8 cellular contexts compared by ENCODE assay signal in genomic region chr1:203305809-203306088, GRCh38. TPM values are rescaled to one million over a fixed set of nuclear protein-coding genes. Genes with fewer than 3 reads are reported as not detected.
DNase-seq lines count a peak whose midpoint lies in the region; ATAC-seq and TF ChIP-seq lines count a peak whose summit lies in the region.

No MANE protein-coding gene starts in this region.

- no peak overlapping the region for H4K91ac ChIP-seq in mesenchymal stem cell (ENCODE audit: low read length)

- peaks cover 16 to 36% of the 10 kb centered on the region in 2 experiments for H3K36me3 ChIP-seq in mesenchymal stem cell (ENCODE audit: control insufficient read depth in 1 of 2, insufficient read depth in 2 of 2, low read depth in 1 of 2, low read length in 2 of 2)
- peaks cover 29% of the 10 kb centered on the region for H3K36me3 ChIP-seq in upper lobe of right lung

- WGBS in mesenchymal stem cell, result under 1% methylated on average over 21 of the region's 21 CpGs

- peak overlapping the region; percentile 91 for H3K9ac ChIP-seq in mesenchymal stem cell (ENCODE audit: low read length)

- H2BK12ac ChIP-seq in mesenchymal stem cell (ENCODE audit: low read length in 2 of 2), result peak overlapping the region in 1 of 2 experiments; percentile 77

- H3K9me3 ChIP-seq in mesenchymal stem cell (ENCODE audit: control insufficient read depth, low read length) (no peaks in the 10 kb centered on the region), upper lobe of right lung (no peaks in the 10 kb centered on the region)

- H4K8ac ChIP-seq in mesenchymal stem cell (ENCODE audit: low read length), result no peak overlapping the region

- H3K4me3 ChIP-seq in mesenchymal stem cell (ENCODE audit: insufficient read depth in 1 of 2, low read depth in 1 of 2, low read length in 2 of 2) (peak overlapping the region; percentile 89 to 91), upper lobe of right lung (peak overlapping the region; percentile 98)

- H2BK5ac ChIP-seq in mesenchymal stem cell (ENCODE audit: low read depth, low read length, poor library complexity, severe bottlenecking), result peak overlapping the region; percentile 57

- intact Hi-C loops in upper lobe of right lung (cut with DNase I), result loop anchor here (5.0 kb wide), 1 partner anchor 33 kb away; no protein-coding TSS in a partner anchor

- H2AFZ ChIP-seq in mesenchymal stem cell (ENCODE audit: low read depth, low read length), result peak overlapping the region; percentile 15

- ATAC-seq in GM19463 (IDR thresholded peaks at IDR 0.05; ENCODE audit: unreplicated experiment) (peak; percentile 5), upper lobe of right lung (peak; percentile 14)

- H3K14ac ChIP-seq in mesenchymal stem cell (ENCODE audit: low read length in 2 of 2), result peak overlapping the region in 1 of 2 experiments; percentile 96

- H3K4me2 ChIP-seq in mesenchymal stem cell (ENCODE audit: low read length, poor library complexity, severe bottlenecking), result peak overlapping the region; percentile 70

- peak overlapping the region in 1 of 2 experiments; percentile 83 for H3K4ac ChIP-seq in mesenchymal stem cell (ENCODE audit: low read depth in 1 of 2, low read length in 2 of 2)

- H3K27ac ChIP-seq in caudate nucleus (ENCODE audit: low read depth, low read length), result peak overlapping the region; percentile 98
- peak overlapping the region; percentile 56 for H3K27ac ChIP-seq in mesenchymal stem cell (ENCODE audit: low read length, poor library complexity, severe bottlenecking)
- H3K27ac ChIP-seq in upper lobe of right lung, result peak overlapping the region; percentile 98

- peak overlapping the region; percentile 73 for H2BK15ac ChIP-seq in mesenchymal stem cell (ENCODE audit: low read depth, poor library complexity, severe bottlenecking)

- no peak overlapping the region for H2BK120ac ChIP-seq in mesenchymal stem cell (ENCODE audit: low read depth, low read length)

- H3K4me1 ChIP-seq in mesenchymal stem cell (ENCODE audit: control insufficient read depth, insufficient read depth, low read depth, low read length) (peaks cover 16% of the 10 kb centered on the region), upper lobe of right lung (peaks cover 36% of the 10 kb centered on the region)

- no peak overlapping the region for H2AK5ac ChIP-seq in mesenchymal stem cell (ENCODE audit: low read length, severe bottlenecking)

- peak overlapping the region in 1 of 2 experiments; percentile 91 for H3K18ac ChIP-seq in mesenchymal stem cell (ENCODE audit: low read depth in 1 of 2, low read length in 2 of 2)

- DNase-seq in HT-29 (ENCODE audit: low spot score), result peak; percentile 36
- peak in 1 of 61 donors; percentile 55 for DNase-seq in caudate nucleus (lab: John Stamatoyannopoulos, UW)
- DNase-seq in mesenchymal stem cell, result no peak
- no peak for DNase-seq in upper lobe of right lung
- DNase-seq in NOMO-1 treated with dmso at 0.1 percent for 144 hours (lab: John Stamatoyannopoulos, UW; ENCODE audit: unreplicated experiment), result no peak
- DNase-seq in T1000 (lab: John Stamatoyannopoulos, UW), result no peak
- DNase-seq in ureter (ENCODE audit: low spot score), result no peak

- H3K27me3 ChIP-seq in mesenchymal stem cell (ENCODE audit: control insufficient read depth in 1 of 2, insufficient read depth in 1 of 2, low read length in 2 of 2) (peaks cover 0 to 16% of the 10 kb centered on the region in 2 experiments), upper lobe of right lung (no peaks in the 10 kb centered on the region)

- peak overlapping the region in 1 of 2 experiments; percentile 95 for H3K23ac ChIP-seq in mesenchymal stem cell (ENCODE audit: low read length in 2 of 2)

- peaks cover 20% of the 10 kb centered on the region for H3K79me1 ChIP-seq in mesenchymal stem cell (replicated peaks; ENCODE audit: low read length, poor library complexity, severe bottlenecking)

- TF ChIP-seq CTCF in upper lobe of right lung (IDR thresholded peaks at IDR 0.05), result no peak

RNA-seq across cellular contexts. Expression of gene BTG2, which starts 0.4 kb away (rescaled TPM):
- total RNA-seq in HT-29 (2014; rRNA removed; shearing (Covaris generic)), result 103 and 116 TPM in 2 replicates
- polyA plus RNA-seq in mesenchymal stem cell (2013, experiment 1 of 2), result 23.3 TPM
- 22.9 TPM for polyA plus RNA-seq in mesenchymal stem cell (2013, experiment 2 of 2)
- 95.3 TPM for total RNA-seq in upper lobe of right lung
- total RNA-seq in ureter, result 199 TPM

RNA-seq across cellular contexts. Expression of gene FMOD, which starts 45.2 kb away (rescaled TPM):
- total RNA-seq in HT-29 (2014; rRNA removed; shearing (Covaris generic)), result 0.10 TPM in 1 of 2 replicates, not detected in the other
- 1.3 TPM for polyA plus RNA-seq in mesenchymal stem cell (2013, experiment 1 of 2)
- polyA plus RNA-seq in mesenchymal stem cell (2013, experiment 2 of 2), result 1.4 TPM
- 45.1 TPM for total RNA-seq in upper lobe of right lung
- total RNA-seq in ureter, result 59.0 TPM

Comparison
In these comparisons a context has a peak if more than half of its experiments do, and no peak if none do; other contexts are left out.
1. RNA of gene FMOD, which starts 45.2 kb away (total RNA-seq): 59.0 TPM in ureter (single experiment) and 45.1 TPM in upper lobe of right lung (single experiment); 0.10 TPM in HT-29; every median in the first group is over 10 times any median in the second.
2. Peak in every context shown above with its lines, with median percentiles within 50 percentile points of each other: H3K27ac ChIP-seq.